In genomic region chr18:46718501-46719341, GRCh38 we compare ENCODE assay signal across 12 cellular contexts. TPM values are rescaled to one million over a fixed set of nuclear protein-coding genes. Genes with fewer than 3 reads are reported as not detected.
DNase-seq lines count a peak whose midpoint lies in the region; ATAC-seq, FAIRE-seq and TF ChIP-seq lines count a peak whose summit lies in the region.
"Had no signal": no experiment of that assay in that cellular context is flagged by ENCODE, and none has a peak within 500 bp of the region (broad histone marks: within the 10 kb centered on the region; RNA-seq: fewer than 3 reads in every experiment).

No MANE protein-coding gene starts in this region.

- H3K36me3 ChIP-seq in bronchial epithelial cell (ENCODE audit: control insufficient read depth, insufficient read depth, low read length) (no peaks in the 10 kb centered on the region), mesodermal cell (ENCODE audit: control insufficient read depth, insufficient read depth, low read length) (no peaks in the 10 kb centered on the region)
- no peaks in the 10 kb centered on the region for H3K36me3 ChIP-seq in CD8-positive, alpha-beta T cell (ENCODE audit: insufficient read depth, low read length)

- POLR2A ChIA-PET in CD8-positive, alpha-beta T cell (lab: Charles Lee) = no interaction called here

- intact Hi-C loops in CD8-positive, alpha-beta T cell (cut with DNase I, micrococcal nuclease) = no loop called here

- no peak for ATAC-seq in GM21515 (IDR thresholded peaks at IDR 0.05; ENCODE audit: unreplicated experiment)
- ATAC-seq in CD8-positive, alpha-beta T cell = no peak
- ATAC-seq: stimulated activated naive CD8-positive, alpha-beta T cell treated with anti-CD3 and anti-CD28 coated beads, Interleukin-15, amount 100 ng/mL, for 72 hours had no signal

- no peaks in the 10 kb centered on the region for H3K27me3 ChIP-seq in bronchial epithelial cell (ENCODE audit: control insufficient read depth, insufficient read depth, low read length)
- no peaks in the 10 kb centered on the region for H3K27me3 ChIP-seq in CD8-positive, alpha-beta T cell (ENCODE audit: insufficient read depth, low read length)

- WGBS in mesodermal cell (ENCODE audit: insufficient coverage in 2 of 2), 2 experiments = 43 to 58% methylated on average over 6 to 8 of the region's 10 CpGs

- H3K27ac Mint-ChIP-seq in CD8-positive, alpha-beta T cell = no peak overlapping the region
- H3K27ac Mint-ChIP-seq: activated naive CD4-positive, alpha-beta T cell treated with anti-CD3 and anti-CD28 coated beads, Interleukin-2, amount 50 U/mL, for 24 hours; stimulated activated naive CD8-positive, alpha-beta T cell treated with anti-CD3 and anti-CD28 coated beads, Interleukin-15, amount 100 ng/mL, for 72 hours had no signal

- no peaks in the 10 kb centered on the region for H3K9me3 Mint-ChIP-seq in CD8-positive, alpha-beta T cell
- H3K9me3 Mint-ChIP-seq: activated naive CD4-positive, alpha-beta T cell treated with anti-CD3 and anti-CD28 coated beads, Interleukin-2, amount 50 U/mL, for 24 hours; stimulated activated naive CD8-positive, alpha-beta T cell treated with anti-CD3 and anti-CD28 coated beads, Interleukin-15, amount 100 ng/mL, for 72 hours had no signal

- CTCF ChIA-PET in CD8-positive, alpha-beta T cell (lab: Charles Lee) = no interaction called here

- DNase-seq in AG09319 (ENCODE audit: extremely low read depth, low read depth) (peak; percentile 23), LHCN-M2 (ENCODE audit: low read depth) (peak; percentile 57), bronchial epithelial cell (ENCODE audit: low read depth) (peak; percentile 17), HT-29 (ENCODE audit: low spot score) (no peak), NCI-H1105 treated with DMSO at 0.1 percent for 48 hours (lab: John Stamatoyannopoulos, UW) (no peak)
- DNase-seq in CD8-positive, alpha-beta T cell = no peak
- DNase-seq: NCI-H1092 treated with DMSO at 0.1 percent for 48 hours; stimulated activated naive CD8-positive, alpha-beta T cell treated with anti-CD3 and anti-CD28 coated beads, Interleukin-15, amount 100 ng/mL, for 72 hours had no signal

- no peak for FAIRE-seq in bronchial epithelial cell (lab: Jason Lieb, UNC)

- no peaks in the 10 kb centered on the region for H3K4me1 Mint-ChIP-seq in CD8-positive, alpha-beta T cell (ENCODE audit: low read depth)
- H3K4me1 Mint-ChIP-seq: activated naive CD4-positive, alpha-beta T cell treated with anti-CD3 and anti-CD28 coated beads, Interleukin-2, amount 50 U/mL, for 24 hours; stimulated activated naive CD8-positive, alpha-beta T cell treated with anti-CD3 and anti-CD28 coated beads, Interleukin-15, amount 100 ng/mL, for 72 hours had no signal

- H3K4me1 ChIP-seq in mesodermal cell (ENCODE audit: control insufficient read depth, insufficient read depth, low read length, poor library complexity, severe bottlenecking) = peaks cover 31% of the 10 kb centered on the region
- H3K4me1 ChIP-seq in CD8-positive, alpha-beta T cell (ENCODE audit: insufficient read depth, low read length) = no peaks in the 10 kb centered on the region

- H3K36me3 Mint-ChIP-seq in CD8-positive, alpha-beta T cell = no peaks in the 10 kb centered on the region
- H3K36me3 Mint-ChIP-seq: activated naive CD4-positive, alpha-beta T cell treated with anti-CD3 and anti-CD28 coated beads, Interleukin-2, amount 50 U/mL, for 24 hours had no signal

- H3K9me3 ChIP-seq in mesodermal cell (ENCODE audit: control insufficient read depth, low read length) = no peaks in the 10 kb centered on the region
- no peaks in the 10 kb centered on the region for H3K9me3 ChIP-seq in CD8-positive, alpha-beta T cell (ENCODE audit: low read length)

- H3K4me3 ChIP-seq in bronchial epithelial cell (ENCODE audit: low read depth, low read length) (no peak overlapping the region), mesodermal cell (ENCODE audit: extremely low read depth, insufficient read depth, low read length, poor library complexity, severe bottlenecking) (no peak overlapping the region)
- H3K4me3 ChIP-seq in CD8-positive, alpha-beta T cell (ENCODE audit: low read depth, low read length) = no peak overlapping the region

- peak overlapping the region; percentile 72 for H3K27ac ChIP-seq in mesodermal cell (ENCODE audit: low read depth, low read length, severe bottlenecking)
- no peak overlapping the region for H3K27ac ChIP-seq in CD8-positive, alpha-beta T cell (ENCODE audit: low read depth, low read length)
- H3K27ac ChIP-seq: RWPE1 had no signal

- H3K27me3 Mint-ChIP-seq in CD8-positive, alpha-beta T cell (ENCODE audit: low read depth) = peaks cover 15% of the 10 kb centered on the region

- TF ChIP-seq CTCF in AG09319 (IDR thresholded peaks at IDR 0.05; ENCODE audit: low read depth, low read length) (no peak), bronchial epithelial cell (IDR thresholded peaks at IDR 0.05; ENCODE audit: insufficient read depth, low read length, severe bottlenecking) (no peak)
- TF ChIP-seq CTCF in CD8-positive, alpha-beta T cell (IDR thresholded peaks at IDR 0.05) = no peak

- no peak overlapping the region for H3K4me3 Mint-ChIP-seq in CD8-positive, alpha-beta T cell
- H3K4me3 Mint-ChIP-seq: activated naive CD4-positive, alpha-beta T cell treated with anti-CD3 and anti-CD28 coated beads, Interleukin-2, amount 50 U/mL, for 24 hours; stimulated activated naive CD8-positive, alpha-beta T cell treated with anti-CD3 and anti-CD28 coated beads, Interleukin-15, amount 100 ng/mL, for 72 hours had no signal

RNA-seq across cellular contexts. Expression of gene ST8SIA5, which starts 38.1 kb away (rescaled TPM):
- total RNA-seq in LHCN-M2 (2014; rRNA removed) (1.2 and 2.8 TPM in 2 replicates), bronchial epithelial cell (0.13 TPM in 1 of 2 replicates, not detected in the other)
- 0.61 TPM for polyA plus RNA-seq in LHCN-M2 (2012)
- polyA plus RNA-seq in mesodermal cell (2013, experiment 1 of 2) = 0.88 TPM
- 1.3 TPM for polyA plus RNA-seq in mesodermal cell (2013, experiment 2 of 2)
- not detected in 2 replicates for total RNA-seq in HT-29 (2014; rRNA removed; shearing (Covaris generic))
- not detected for total RNA-seq in CD8-positive, alpha-beta T cell

Comparison
In these comparisons a context has a peak if more than half of its experiments do, and no peak if none do; other contexts are left out.
1. DNase-seq: peak in AG09319 (single experiment), LHCN-M2 (single experiment) and bronchial epithelial cell (single experiment); none in HT-29 (single experiment), NCI-H1105 treated with DMSO at 0.1 percent for 48 hours (single experiment) and CD8-positive, alpha-beta T cell (0 of 7).